Comparison of ENCODE assay signal across 19 cellular contexts in the genomic region with DNA sequence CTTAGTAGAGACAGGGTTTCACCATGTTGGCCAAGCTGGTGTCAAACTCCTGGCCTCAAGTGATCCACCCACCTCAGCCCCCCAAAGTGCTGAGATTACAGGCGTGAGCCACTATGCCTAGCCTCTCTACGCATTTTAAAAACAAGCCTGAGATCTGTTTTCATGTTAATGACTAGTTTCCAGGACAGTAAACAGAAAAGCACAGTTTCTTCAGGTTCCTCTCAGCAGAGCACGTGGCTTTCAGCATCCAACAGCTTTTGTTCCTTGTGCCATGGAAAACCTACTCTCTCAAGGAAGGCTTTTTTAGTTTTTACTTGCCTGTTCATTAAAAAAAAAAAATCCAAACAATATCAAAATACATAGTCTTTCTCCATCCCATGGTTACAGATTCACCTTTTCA.
"Had no signal": no experiment of that assay in that cellular context is flagged by ENCODE, and none has a peak within 500 bp of the region (broad histone marks: within the 10 kb centered on the region; RNA-seq: fewer than 3 reads in every experiment).

No MANE protein-coding gene starts in this region.

- DNase-seq: dermis blood vessel endothelial cell; esophagus squamous epithelium; foreskin fibroblast; glutamatergic neuron; islet precursor cell; mammary epithelial cell; naive thymus-derived CD4-positive, alpha-beta T cell; nephron progenitor cell; spleen; stimulated activated CD4-positive, alpha-beta T cell treated with anti-CD3 and anti-CD28 coated beads, Interleukin-15, amount 100 ng/mL, for 24 hours; stimulated activated CD4-positive, alpha-beta T cell treated with anti-CD3 and anti-CD28 coated beads, Interleukin-1b, Interleukin-23, amount 100 ng/mL, for 48 hours; stimulated activated CD4-positive, alpha-beta T cell treated with anti-CD3 and anti-CD28 coated beads, Interleukin-4, amount 100 ng/mL, for 24 hours; tibial artery; upper lobe of left lung; uterus had no signal

- H3K4me3 Mint-ChIP-seq: naive thymus-derived CD4-positive, alpha-beta T cell; nephron progenitor cell; stimulated activated memory B cell treated with anti-CD40 and anti-IgM and Interleukin-4, amounts not matched to agents 10 μg/mL and 1 μg/mL and 100 μg/mL, for 72 hours; stimulated activated naive CD8-positive, alpha-beta T cell treated with anti-CD3 and anti-CD28 coated beads, Interleukin-15, Interleukin-2, amounts not matched to agents 100 ng/mL and 50 ng/mL, for 24 hours had no signal

- H3K4me1 ChIP-seq: esophagus squamous epithelium, gastroesophageal sphincter, spleen, tibial artery, uterus had no signal

- H3K4me1 Mint-ChIP-seq: naive thymus-derived CD4-positive, alpha-beta T cell; nephron progenitor cell; stimulated activated memory B cell treated with anti-CD40 and anti-IgM and Interleukin-4, amounts not matched to agents 10 μg/mL and 1 μg/mL and 100 μg/mL, for 72 hours had no signal

- H3K27me3 ChIP-seq: tibial artery, upper lobe of left lung, uterus had no signal

- H3K27ac ChIP-seq: esophagus squamous epithelium, gastroesophageal sphincter, neutrophil, spleen, tibial artery, upper lobe of left lung, uterus had no signal

- H3K4me3 ChIP-seq: esophagus squamous epithelium, gastroesophageal sphincter, spleen, tibial artery, upper lobe of left lung, uterus had no signal

- H3K9me3 Mint-ChIP-seq: stimulated activated memory B cell treated with anti-CD40 and anti-IgM and Interleukin-4, amounts not matched to agents 10 μg/mL and 1 μg/mL and 100 μg/mL, for 72 hours; stimulated activated naive CD8-positive, alpha-beta T cell treated with anti-CD3 and anti-CD28 coated beads, Interleukin-15, Interleukin-2, amounts not matched to agents 100 ng/mL and 50 ng/mL, for 24 hours had no signal

- H3K36me3 Mint-ChIP-seq: stimulated activated memory B cell treated with anti-CD40 and anti-IgM and Interleukin-4, amounts not matched to agents 10 μg/mL and 1 μg/mL and 100 μg/mL, for 72 hours had no signal

- H3K36me3 ChIP-seq: esophagus squamous epithelium, gastroesophageal sphincter, neutrophil, spleen, tibial artery, upper lobe of left lung, uterus had no signal

- H3K27ac Mint-ChIP-seq: naive thymus-derived CD4-positive, alpha-beta T cell; nephron progenitor cell; stimulated activated memory B cell treated with anti-CD40 and anti-IgM and Interleukin-4, amounts not matched to agents 10 μg/mL and 1 μg/mL and 100 μg/mL, for 72 hours; stimulated activated naive CD8-positive, alpha-beta T cell treated with anti-CD3 and anti-CD28 coated beads, Interleukin-15, Interleukin-2, amounts not matched to agents 100 ng/mL and 50 ng/mL, for 24 hours had no signal

- H3K9me3 ChIP-seq: esophagus squamous epithelium, gastroesophageal sphincter, neutrophil, spleen, tibial artery, upper lobe of left lung, uterus had no signal
